10 cellular contexts compared by ENCODE assay signal in genomic region chr21:39082656-39083376, GRCh38.
DNase-seq lines count a peak whose midpoint lies in the region; FAIRE-seq and TF ChIP-seq lines count a peak whose summit lies in the region.
"Had no signal": no experiment of that assay in that cellular context is flagged by ENCODE, and none has a peak within 500 bp of the region (broad histone marks: within the 10 kb centered on the region; RNA-seq: fewer than 3 reads in every experiment).

No MANE protein-coding gene starts in this region.

- H3K9ac ChIP-seq in kidney (ENCODE audit: low read length in 2 of 2) = no peak overlapping the region

- no peak for TF ChIP-seq POLR2A in esophagus squamous epithelium (IDR thresholded peaks at IDR 0.05)

- H3K4me3 Mint-ChIP-seq in CD8-positive, alpha-beta memory T cell = no peak overlapping the region
- H3K4me3 Mint-ChIP-seq: stimulated activated memory B cell treated with anti-CD40 and anti-IgM and Interleukin-4, amounts not matched to agents 10 μg/mL and 1 μg/mL and 100 μg/mL, for 72 hours had no signal

- H3K27me3 ChIP-seq in esophagus squamous epithelium = no peaks in the 10 kb centered on the region
- no peaks in the 10 kb centered on the region for H3K27me3 ChIP-seq in CD8-positive, alpha-beta memory T cell (ENCODE audit: insufficient read depth, low read length, poor library complexity, severe bottlenecking)

- no peaks in the 10 kb centered on the region for H3K9me3 ChIP-seq in esophagus squamous epithelium
- H3K9me3 ChIP-seq in kidney (ENCODE audit: control insufficient read depth in 1 of 2, low read length in 2 of 2) = no peaks in the 10 kb centered on the region
- no peaks in the 10 kb centered on the region for H3K9me3 ChIP-seq in CD8-positive, alpha-beta memory T cell (ENCODE audit: low read length)

- no peaks in the 10 kb centered on the region for H3K36me3 Mint-ChIP-seq in CD8-positive, alpha-beta memory T cell
- H3K36me3 Mint-ChIP-seq: stimulated activated memory B cell treated with anti-CD40 and anti-IgM and Interleukin-4, amounts not matched to agents 10 μg/mL and 1 μg/mL and 100 μg/mL, for 72 hours had no signal

- H3K27ac Mint-ChIP-seq in CD8-positive, alpha-beta memory T cell = no peak overlapping the region
- H3K27ac Mint-ChIP-seq: stimulated activated memory B cell treated with anti-CD40 and anti-IgM and Interleukin-4, amounts not matched to agents 10 μg/mL and 1 μg/mL and 100 μg/mL, for 72 hours had no signal

- POLR2A ChIA-PET in CD8-positive, alpha-beta memory T cell (lab: Charles Lee) = no interaction called here

- no peak for FAIRE-seq in kidney (lab: Jason Lieb, UNC)

- 27 to 67% methylated on average over 4 to 8 of the region's 24 CpGs for WGBS in esophagus squamous epithelium, 2 donors

- H3K4me1 Mint-ChIP-seq in CD8-positive, alpha-beta memory T cell = no peaks in the 10 kb centered on the region
- H3K4me1 Mint-ChIP-seq: stimulated activated memory B cell treated with anti-CD40 and anti-IgM and Interleukin-4, amounts not matched to agents 10 μg/mL and 1 μg/mL and 100 μg/mL, for 72 hours had no signal

- TF ChIP-seq CTCF in esophagus squamous epithelium (IDR thresholded peaks at IDR 0.05) (peak in 1 of 6 experiments; percentile 23), kidney (IDR thresholded peaks at IDR 0.05; ENCODE audit: borderline replicate concordance, extremely low read depth, insufficient read depth) (no peak)

- H3K27ac ChIP-seq in esophagus squamous epithelium (peak overlapping the region; percentile 80 to 89 (median 85)), kidney (ENCODE audit: low read depth in 2 of 2, low read length in 2 of 2) (peak overlapping the region in 1 of 2 donors; percentile 30)
- H3K27ac ChIP-seq in CD8-positive, alpha-beta memory T cell (ENCODE audit: low read depth, low read length) = no peak overlapping the region

- H3K4me3 ChIP-seq in esophagus squamous epithelium = peak overlapping the region in 2 of 4 donors; percentile 1 to 38
- peak overlapping the region in 1 of 2 donors; percentile 50 for H3K4me3 ChIP-seq in kidney (ENCODE audit: low read length in 2 of 2)
- H3K4me3 ChIP-seq in CD8-positive, alpha-beta memory T cell (ENCODE audit: low read length) = no peak overlapping the region

- intact Hi-C loops in esophagus squamous epithelium (cut with DNase I) = no loop called here
- intact Hi-C loops in kidney (cut with DNase I) = no loop called here

- CTCF ChIA-PET in CD8-positive, alpha-beta memory T cell (lab: Charles Lee) = no interaction called here

- peak; percentile 78 for DNase-seq in HT-29 (ENCODE audit: low spot score)
- DNase-seq in NCI-H510A treated with DMSO at 0.1 percent for 48 hours (lab: John Stamatoyannopoulos, UW) = peak; percentile 63
- DNase-seq in esophagus squamous epithelium (lab: John Stamatoyannopoulos, UW) = no peak
- DNase-seq in renal cortical epithelial cell (ENCODE audit: low read depth) = peak; percentile 12
- no peak for DNase-seq in kidney
- DNase-seq in pons (ENCODE audit: low spot score) = no peak
- DNase-seq in germinal center (ENCODE audit: low spot score) = no peak
- no peak for DNase-seq in CD8-positive, alpha-beta memory T cell
- DNase-seq: activated naive CD4-positive, alpha-beta T cell treated with anti-CD3 and anti-CD28 coated beads, Interleukin-2, amount 50 U/mL, for 16 hours had no signal

- H3K36me3 ChIP-seq in esophagus squamous epithelium (no peaks in the 10 kb centered on the region), kidney (ENCODE audit: control insufficient read depth in 1 of 2, insufficient read depth in 2 of 2, low read length in 2 of 2) (no peaks in the 10 kb centered on the region)
- H3K36me3 ChIP-seq in CD8-positive, alpha-beta memory T cell (ENCODE audit: insufficient read depth, low read length) = no peaks in the 10 kb centered on the region

- peaks cover 8 to 16% of the 10 kb centered on the region in 2 donors for H3K27me3 Mint-ChIP-seq in CD8-positive, alpha-beta memory T cell

- H3K4me1 ChIP-seq in esophagus squamous epithelium (peaks cover 3 to 56% (median 20%) of the 10 kb centered on the region in 3 donors), kidney (ENCODE audit: control insufficient read depth in 1 of 2, insufficient read depth in 1 of 2, low read depth in 1 of 2, low read length in 2 of 2) (peaks cover 0 to 3% of the 10 kb centered on the region in 2 donors)
- no peaks in the 10 kb centered on the region for H3K4me1 ChIP-seq in CD8-positive, alpha-beta memory T cell (ENCODE audit: insufficient read depth, low read length)

- no peaks in the 10 kb centered on the region for H3K9me3 Mint-ChIP-seq in CD8-positive, alpha-beta memory T cell
- H3K9me3 Mint-ChIP-seq: stimulated activated memory B cell treated with anti-CD40 and anti-IgM and Interleukin-4, amounts not matched to agents 10 μg/mL and 1 μg/mL and 100 μg/mL, for 72 hours had no signal

Comparison
In these comparisons a context has a peak if more than half of its experiments do, and no peak if none do; other contexts are left out.
1. DNase-seq: peak in HT-29 (single experiment), NCI-H510A treated with DMSO at 0.1 percent for 48 hours (single experiment) and renal cortical epithelial cell (single experiment); none in esophagus squamous epithelium (single experiment), kidney (single experiment), pons (single experiment), germinal center (single experiment) and CD8-positive, alpha-beta memory T cell (0 of 5).